Comparison of ENCODE assay signal across 22 cellular contexts in genomic region chr12:102691773-102692555, GRCh38.
A peak's percentile ranks its signal among the peaks of the same experiment; 100 is the strongest.
DNase-seq lines count a peak whose midpoint lies in the region; ATAC-seq, FAIRE-seq and TF ChIP-seq lines count a peak whose summit lies in the region.
"Had no signal": no experiment of that assay in that cellular context is flagged by ENCODE, and none has a peak within 500 bp of the region (broad histone marks: within the 10 kb centered on the region; RNA-seq: fewer than 3 reads in every experiment).

No MANE protein-coding gene starts in this region.

- no peaks in the 10 kb centered on the region for H4K20me1 ChIP-seq in HepG2 (ENCODE audit: insufficient read depth, low read length)
- H4K20me1 ChIP-seq: BLaER1 had no signal

- no peak overlapping the region for H2AFZ ChIP-seq in HepG2 (ENCODE audit: low read length)

- BruUV-seq in HepG2 (replicated peaks; lab: Mats Ljungman, UMichigan) = no TSS peak

- 16% methylated on average over 1 of the region's 1 CpG for WGBS in liver
- whole genome bisulfite sequencing in HepG2 (ENCODE audit: low lambda C conversion rate) = 0% methylated on average over 1 of the region's 1 CpG
- 59 to 71% (median 69%) methylated on average over 1 of the region's 1 CpG for WGBS in psoas muscle, 3 donors

- no peak for TF ChIP-seq POLR2A in HepG2 (IDR thresholded peaks at IDR 0.05; ENCODE audit: insufficient read depth in 1 of 2, low read depth in 2 of 2, low read length in 2 of 2)

- peak overlapping the region; percentile 52 for H3K27ac Mint-ChIP-seq in neural crest cell (ENCODE audit: unreplicated experiment)
- H3K27ac Mint-ChIP-seq: CD8-positive, alpha-beta memory T cell; IgD-negative memory B cell had no signal

- no peak overlapping the region for H3K4me2 ChIP-seq in HepG2 (ENCODE audit: low read depth, low read length)
- H3K4me2 ChIP-seq: BLaER1 had no signal

- no peaks in the 10 kb centered on the region for H3K79me2 ChIP-seq in HepG2 (ENCODE audit: insufficient read depth, low read length)

- H3K9me3 ChIP-seq in liver (ENCODE audit: control insufficient read depth in 4 of 4, low read length in 3 of 4) (no peaks in the 10 kb centered on the region), HepG2 (ENCODE audit: low read length) (no peaks in the 10 kb centered on the region), psoas muscle (no peaks in the 10 kb centered on the region)
- H3K9me3 ChIP-seq: HAP-1, SJCRH30 had no signal

- no peak for FAIRE-seq in HepG2 (lab: Jason Lieb, UNC)

- H3K4me1 ChIP-seq in liver (ENCODE audit: control insufficient read depth in 4 of 4, insufficient read depth in 4 of 4, low read length in 3 of 4) (peaks cover 4 to 6% (median 4%) of the 10 kb centered on the region in 4 donors), HepG2 (ENCODE audit: insufficient read depth, low read length) (no peaks in the 10 kb centered on the region), psoas muscle (no peaks in the 10 kb centered on the region)
- H3K4me1 ChIP-seq: BLaER1, HAP-1, SJCRH30 had no signal

- peak; percentile 43 to 45 for TF ChIP-seq RAD21 in liver (IDR thresholded peaks at IDR 0.05)
- no peak for TF ChIP-seq RAD21 in HepG2 (CRISPR knock-in tag; IDR thresholded peaks at IDR 0.05)

- H3K36me3 ChIP-seq in liver (ENCODE audit: control insufficient read depth in 4 of 4, insufficient read depth in 3 of 4, low read depth in 1 of 4, low read length in 3 of 4) (no peaks in the 10 kb centered on the region), HepG2 (replicated peaks in 1 of 2; ENCODE audit: control insufficient read depth in 1 of 2, insufficient read depth in 2 of 2, low read length in 2 of 2) (no peaks in the 10 kb centered on the region), psoas muscle (ENCODE audit: insufficient read depth in 1 of 2, low read depth in 1 of 2) (no peaks in the 10 kb centered on the region)
- H3K36me3 ChIP-seq: BLaER1, HAP-1, SJCRH30 had no signal

- H3K4me3 Mint-ChIP-seq in neural crest cell = peak overlapping the region; percentile 13
- H3K4me3 Mint-ChIP-seq: CD8-positive, alpha-beta memory T cell; IgD-negative memory B cell had no signal

- H3K27me3 ChIP-seq in liver (ENCODE audit: control insufficient read depth in 4 of 4, insufficient read depth in 4 of 4, low read length in 3 of 4) = no peaks in the 10 kb centered on the region
- H3K27me3 ChIP-seq in HepG2 (ENCODE audit: control insufficient read depth in 1 of 2, insufficient read depth in 2 of 2, low read length in 2 of 2) = no peaks in the 10 kb centered on the region
- H3K27me3 ChIP-seq in psoas muscle (ENCODE audit: insufficient read depth in 3 of 3, low read length in 2 of 3) = no peaks in the 10 kb centered on the region
- H3K27me3 ChIP-seq: BLaER1, SJCRH30 had no signal

- TF ChIP-seq EP300 in HepG2 (IDR thresholded peaks at IDR 0.05; ENCODE audit: low read depth in 2 of 2, low read length in 2 of 2) = no peak
- TF ChIP-seq EP300 in HepG2 (CRISPR knock-in tag; IDR thresholded peaks at IDR 0.05; ENCODE audit: borderline replicate concordance) = no peak

- peaks cover 42% of the 10 kb centered on the region for H3K4me1 Mint-ChIP-seq in neural crest cell
- H3K4me1 Mint-ChIP-seq: CD8-positive, alpha-beta memory T cell; IgD-negative memory B cell had no signal

- DNase-seq in HepG2 (ENCODE audit: low spot score) (no peak), iPS-NIHi7 (ENCODE audit: extremely low spot score) (peak; percentile 26), neural crest cell (ENCODE audit: low read depth, low spot score) (no peak), psoas muscle (no peak)
- no peak for DNase-seq in stimulated activated CD4-positive, alpha-beta T cell treated with anti-CD3 and anti-CD28 coated beads, Interleukin-2, amount 100 ng/mL, for 48 hours
- DNase-seq in stimulated activated naive CD4-positive, alpha-beta T cell (lab: John Stamatoyannopoulos, UW) = no peak
- DNase-seq: CD8-positive, alpha-beta memory T cell; DMS 273 treated with DMSO at 0.1 percent for 48 hours; Kasumi-1; NCI-H1105 treated with DMSO at 0.1 percent for 48 hours; NCI-H1694 treated with DMSO at 0.1 percent for 48 hours; NCI-H345; NCI-H526 treated with DMSO at 0.1 percent for 48 hours; NK-92 treated with Interleukin-12 subunit alpha and Interleukin-12 subunit beta, amount 100 ng/mL, for 24 hours; OCI-M1; SJCRH30 had no signal

- intact Hi-C loops in HepG2 (cut with micrococcal nuclease; ENCODE audit: unreplicated experiment) (no loop called here), psoas muscle (cut with DNase I) (no loop called here)

- POLR2A ChIA-PET in HepG2 (lab: Yijun Ruan, JAX) = no interaction called here

- CTCF ChIA-PET in HepG2 (lab: Yijun Ruan, JAX; ENCODE audit: low intra/inter-chr PET ratio, low total read pairs) = no interaction called here

- H3K27me3 Mint-ChIP-seq in neural crest cell (ENCODE audit: low read depth) = peaks cover 3% of the 10 kb centered on the region

- TF ChIP-seq CTCF in liver (IDR thresholded peaks at IDR 0.05; ENCODE audit: low read depth, low read length, missing input control) = no peak
- TF ChIP-seq CTCF in HepG2 (CRISPR knock-in tag; IDR thresholded peaks at IDR 0.05) = no peak
- no peak for TF ChIP-seq CTCF in neural crest cell (conservative IDR thresholded peaks at IDR 0.05)
- TF ChIP-seq CTCF in psoas muscle (IDR thresholded peaks at IDR 0.05) = no peak

- no peak for ATAC-seq in HepG2
- ATAC-seq in psoas muscle = no peak
- ATAC-seq in HG02610 (IDR thresholded peaks at IDR 0.05; ENCODE audit: unreplicated experiment) = no peak

- H3K27ac ChIP-seq in liver (ENCODE audit: low read depth in 1 of 2, low read length in 2 of 2) (peak overlapping the region; percentile 28 to 53), HepG2 (ENCODE audit: extremely low read length, insufficient read depth, low read length) (no peak overlapping the region), psoas muscle (no peak overlapping the region)
- H3K27ac ChIP-seq: BLaER1, RWPE1, SJCRH30 had no signal

- in situ Hi-C loops in HepG2 (cut with HindIII; ENCODE audit: extremely low pct_ligation_motif_present, low pct_unique_long_range_greater_than_20kb) = no loop called here

- H3K9ac ChIP-seq in liver (ENCODE audit: low read depth in 1 of 2, low read length in 2 of 2) (no peak overlapping the region), HepG2 (ENCODE audit: insufficient read depth, low read depth, low read length) (no peak overlapping the region)
- H3K9ac ChIP-seq: BLaER1 had no signal

- peaks cover 7% of the 10 kb centered on the region for H3K36me3 Mint-ChIP-seq in neural crest cell (ENCODE audit: low read depth)

- no peak overlapping the region for H3K4me3 ChIP-seq in liver (ENCODE audit: low read depth in 1 of 3, low read length in 3 of 3)
- H3K4me3 ChIP-seq in HepG2 (replicated peaks in 1 of 3; ENCODE audit: insufficient read depth in 1 of 3, low read depth in 2 of 3, low read length in 3 of 3) = no peak overlapping the region
- H3K4me3 ChIP-seq in psoas muscle = no peak overlapping the region
- H3K4me3 ChIP-seq: BLaER1, HAP-1, SJCRH30 had no signal

- peaks cover 6% of the 10 kb centered on the region for H3K9me3 Mint-ChIP-seq in neural crest cell

TF ChIP-seq in liver, 16 proteins besides CTCF, POLR2A, EP300 and RAD21 (continues in another document):
- TF ChIP-seq HNF4G (IDR thresholded peaks at IDR 0.05) = no peak
- peak; percentile 78 for TF ChIP-seq ATF3 (IDR thresholded peaks at IDR 0.05)
- peak; percentile 67 for TF ChIP-seq FOXA2 (IDR thresholded peaks at IDR 0.05)
- TF ChIP-seq ZBTB33 (IDR thresholded peaks at IDR 0.05) = no peak

TF ChIP-seq in HepG2, 621 proteins besides CTCF, POLR2A, EP300 and RAD21:
- TF ChIP-seq SMAD3 (CRISPR knock-in tag; IDR thresholded peaks at IDR 0.05) = no peak
- no peak for TF ChIP-seq AFF4 (CRISPR knock-in tag; IDR thresholded peaks at IDR 0.05)
- no peak for TF ChIP-seq HNF4G (IDR thresholded peaks at IDR 0.05; ENCODE audit: borderline replicate concordance, low read depth, low read length)
- no peak for TF ChIP-seq HNF4G (CRISPR knock-in tag; IDR thresholded peaks at IDR 0.05; ENCODE audit: borderline replicate concordance, low read depth)
- no peak for TF ChIP-seq ZNF431 (CRISPR knock-in tag; IDR thresholded peaks at IDR 0.05; ENCODE audit: borderline replicate concordance, low read depth)
- TF ChIP-seq ZNF138 (CRISPR knock-in tag; IDR thresholded peaks at IDR 0.05; ENCODE audit: low read depth) = no peak

Comparison
In these comparisons a context has a peak if more than half of its experiments do, and no peak if none do; other contexts are left out.
1. H3K27ac ChIP-seq: peak in liver (2 of 2); none in HepG2 (single experiment) and psoas muscle (single experiment).